ENCODE assay signal across 17 cellular contexts in the genomic region with DNA sequence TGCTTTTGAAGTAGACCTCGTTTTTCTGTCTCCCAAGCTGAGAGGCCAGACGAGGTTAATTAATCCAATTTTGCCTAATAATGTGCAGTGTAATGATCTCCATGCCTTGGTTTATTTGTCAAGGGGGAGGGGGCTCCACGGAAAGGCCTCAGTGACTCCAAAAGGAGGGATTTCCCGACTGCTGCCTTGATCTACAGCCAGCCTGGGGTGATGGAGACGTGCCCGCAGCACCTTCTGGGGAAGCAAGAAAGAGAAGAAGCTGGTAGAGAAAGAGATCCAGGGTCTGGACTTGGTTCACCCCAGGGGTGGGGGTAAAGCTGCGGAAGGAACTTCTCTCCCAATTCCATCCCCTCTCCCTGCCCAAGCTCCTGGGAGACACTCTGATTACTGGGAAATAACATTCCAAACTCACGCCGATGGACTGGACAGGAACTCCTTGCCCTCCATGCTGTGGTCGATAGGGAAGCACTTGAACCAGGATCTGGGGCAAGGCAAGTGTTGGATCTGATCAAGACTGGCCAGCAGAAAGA. TPM values are rescaled to one million over a fixed set of nuclear protein-coding genes. Genes with fewer than 3 reads are reported as not detected.
DNase-seq lines count a peak whose midpoint lies in the region; ATAC-seq and TF ChIP-seq lines count a peak whose summit lies in the region.
"Had no signal": no experiment of that assay in that cellular context is flagged by ENCODE, and none has a peak within 500 bp of the region (broad histone marks: within the 10 kb centered on the region; RNA-seq: fewer than 3 reads in every experiment).

No MANE protein-coding gene starts in this region.

- peak overlapping the region in 52 of 59 donors; percentile 4 to 95 (median 83) for H3K27ac ChIP-seq in dorsolateral prefrontal cortex
- H3K27ac ChIP-seq: HL-60 had no signal

- peak overlapping the region in 6 of 59 donors; percentile 8 to 31 (median 18) for H3K4me3 ChIP-seq in dorsolateral prefrontal cortex
- no peak overlapping the region for H3K4me3 ChIP-seq in H7 (ENCODE audit: insufficient read depth, low read depth, low read length)
- H3K4me3 ChIP-seq: GM12878, HAP-1 had no signal

- DNase-seq in NCI-H82 treated with DMSO at 0.1 percent for 48 hours (lab: John Stamatoyannopoulos, UW; ENCODE audit: unreplicated experiment) (peak; percentile 4), dorsolateral prefrontal cortex (no peak), midbrain (lab: John Stamatoyannopoulos, UW) (peak; percentile 28), H7 (no peak)
- no peak for DNase-seq in central memory CD4-positive, alpha-beta T cell
- DNase-seq: BE2C; CD4-positive, CD25-positive, alpha-beta regulatory T cell; CD8-positive, alpha-beta memory T cell; COR-L47; DMS 273 treated with DMSO at 0.1 percent for 48 hours; DMS53; DND-41; EL had no signal

- ATAC-seq in HG03045 (IDR thresholded peaks at IDR 0.05; ENCODE audit: unreplicated experiment): no peak
- ATAC-seq: GM12878 had no signal

- TF ChIP-seq CTCF in dorsolateral prefrontal cortex (IDR thresholded peaks at IDR 0.05 in 54 of 56, conservative IDR thresholded peaks at IDR 0.05 in 2 of 56; ENCODE audit: low read depth in 1 of 56, partially characterized antibody in 56 of 56): peak in 1 of 56 donors; percentile 6

- H3K27me3 ChIP-seq in dorsolateral prefrontal cortex (peaks cover 0 to 28% (median 2%) of the 10 kb centered on the region in 45 donors), H7 (ENCODE audit: control insufficient read depth, insufficient read depth, low read length) (no peaks in the 10 kb centered on the region)
- H3K27me3 ChIP-seq: BE2C had no signal

- H3K36me3 ChIP-seq in H7 (replicated peaks; ENCODE audit: control insufficient read depth, insufficient read depth, low read length): no peaks in the 10 kb centered on the region
- H3K36me3 ChIP-seq: BE2C, HAP-1 had no signal

- intact Hi-C loops in dorsolateral prefrontal cortex (cut with DNase I): loop anchor here (5.0 to 10.0 kb wide), 3 partner anchors 150 to 202 kb away; no protein-coding TSS in a partner anchor

RNA-seq across cellular contexts. Expression of a gene that starts 44.1 kb away (rescaled TPM):
- 1 to 10 TPM in 66 of 120 experiments, under 1 TPM in 53, not detected in 1; 0.14 to 5.7 (median 1.1) TPM for total RNA-seq in dorsolateral prefrontal cortex
- 0.07 and 0.11 TPM in 2 replicates for total RNA-seq in H7 (2014; rRNA removed; shearing (Covaris generic))
- total RNA-seq: CD4-positive, CD25-positive, alpha-beta regulatory T cell; CD8-positive, alpha-beta memory T cell had no signal

Comparison
In these comparisons a context has a peak if more than half of its experiments do, and no peak if none do; other contexts are left out.
1. DNase-seq: peak in NCI-H82 treated with DMSO at 0.1 percent for 48 hours (single experiment) and midbrain (single experiment); none in dorsolateral prefrontal cortex (0 of 10), central memory CD4-positive, alpha-beta T cell (single experiment) and H7 (single experiment).